25 cellular contexts compared by ENCODE assay signal in the genomic region with DNA sequence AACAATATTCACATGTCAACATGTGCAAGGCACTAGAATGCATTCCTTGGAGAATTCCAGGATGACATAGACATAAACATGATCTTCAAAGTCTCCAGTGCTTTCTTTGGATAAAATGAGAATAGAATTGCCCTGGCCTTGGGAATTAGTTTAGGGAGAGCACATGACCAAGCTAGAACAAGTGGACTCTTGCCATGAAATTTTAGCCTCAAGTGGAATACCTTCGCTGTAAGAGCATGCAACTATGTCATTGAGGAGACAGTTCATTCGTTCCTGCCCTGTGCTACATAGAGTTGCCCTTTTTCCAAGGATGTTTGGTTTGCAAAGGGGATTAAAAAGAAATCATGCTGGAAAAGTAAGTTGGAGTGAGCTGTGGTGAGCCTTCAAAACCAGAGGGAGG.
"Had no signal": no experiment of that assay in that cellular context is flagged by ENCODE, and none has a peak within 500 bp of the region (broad histone marks: within the 10 kb centered on the region; RNA-seq: fewer than 3 reads in every experiment).

No MANE protein-coding gene starts in this region.

- H3K36me3 Mint-ChIP-seq: activated naive CD8-positive, alpha-beta T cell treated with anti-CD3 and anti-CD28 coated beads, Interleukin-2, amount 10 ng/mL, durations not matched to agents 7 days and 5 days had no signal

- H3K9me3 ChIP-seq: thoracic aorta had no signal

- DNase-seq: activated CD4-positive, alpha-beta T cell treated with anti-CD3 and anti-CD28 coated beads, Interleukin-2, amount 10 ng/mL, durations not matched to agents 24 days and 14 days; activated CD4-positive, CD25-positive, alpha-beta regulatory T cell; activated CD8-positive, alpha-beta T cell treated with anti-CD3 and anti-CD28 coated beads for 36 hours; activated naive CD4-positive, alpha-beta T cell; activated naive CD8-positive, alpha-beta T cell treated with anti-CD3 and anti-CD28 coated beads, Interleukin-2, amount 10 ng/mL, durations not matched to agents 7 days and 5 days; activated T-cell treated with anti-CD3 and anti-CD28 coated beads, Interleukin-2, amount 50 U/mL, for 1 hour; aorta; cerebellar nuclear complex; cortex of kidney; effector CD4-positive, alpha-beta T cell; glutamatergic neuron; naive B cell; right cardiac atrium; small intestine; stimulated activated CD4-positive, alpha-beta T cell treated with anti-CD3 and anti-CD28 coated beads, Interleukin-15, amount 100 ng/mL, for 24 hours; stimulated activated CD4-positive, alpha-beta T cell treated with anti-CD3 and anti-CD28 coated beads, Interleukin-4, amount 100 ng/mL, for 1 hour; T-helper 1 cell; T-helper 9 cell had no signal

- H3K9me3 Mint-ChIP-seq: activated CD4-positive, alpha-beta T cell treated with anti-CD3 and anti-CD28 coated beads, Interleukin-2, amount 10 ng/mL, durations not matched to agents 24 days and 14 days; activated CD8-positive, alpha-beta T cell treated with anti-CD3 and anti-CD28 coated beads for 36 hours; activated naive CD8-positive, alpha-beta T cell treated with anti-CD3 and anti-CD28 coated beads, Interleukin-2, amount 10 ng/mL, durations not matched to agents 7 days and 5 days; activated T-helper 17 cell treated with anti-CD3 and anti-CD28 coated beads, Interleukin-2, amount 50 U/mL, for 72 hours; memory B cell; naive B cell had no signal

- H3K27me3 Mint-ChIP-seq: activated T-helper 17 cell treated with anti-CD3 and anti-CD28 coated beads, Interleukin-2, amount 50 U/mL, for 72 hours; memory B cell; naive B cell; progenitor cell of endocrine pancreas had no signal

- H3K36me3 ChIP-seq: thoracic aorta had no signal

- ATAC-seq: activated CD8-positive, alpha-beta T cell treated with anti-CD3 and anti-CD28 coated beads for 36 hours; activated T-helper 17 cell treated with anti-CD3 and anti-CD28 coated beads, Interleukin-2, amount 50 U/mL, for 72 hours; foreskin keratinocyte; right cardiac atrium; SK-N-SH treated with all-trans-retinoic acid at 6 μM for 48 hours had no signal

- H3K27me3 ChIP-seq: foreskin keratinocyte had no signal

- H3K4me1 Mint-ChIP-seq: activated CD4-positive, alpha-beta T cell treated with anti-CD3 and anti-CD28 coated beads, Interleukin-2, amount 10 ng/mL, durations not matched to agents 24 days and 14 days; activated naive CD8-positive, alpha-beta T cell treated with anti-CD3 and anti-CD28 coated beads, Interleukin-2, amount 10 ng/mL, durations not matched to agents 7 days and 5 days; activated T-helper 17 cell treated with anti-CD3 and anti-CD28 coated beads, Interleukin-2, amount 50 U/mL, for 72 hours had no signal

- H3K4me3 ChIP-seq: thoracic aorta had no signal

- H3K27ac ChIP-seq: foreskin keratinocyte, thoracic aorta had no signal

- H3K4me3 Mint-ChIP-seq: activated CD4-positive, alpha-beta T cell treated with anti-CD3 and anti-CD28 coated beads, Interleukin-2, amount 10 ng/mL, durations not matched to agents 24 days and 14 days; activated CD8-positive, alpha-beta T cell treated with anti-CD3 and anti-CD28 coated beads for 36 hours; activated naive CD8-positive, alpha-beta T cell treated with anti-CD3 and anti-CD28 coated beads, Interleukin-2, amount 10 ng/mL, durations not matched to agents 7 days and 5 days; activated T-helper 17 cell treated with anti-CD3 and anti-CD28 coated beads, Interleukin-2, amount 50 U/mL, for 72 hours; memory B cell; naive B cell; neural crest cell had no signal

- H3K27ac Mint-ChIP-seq: activated CD4-positive, alpha-beta T cell treated with anti-CD3 and anti-CD28 coated beads, Interleukin-2, amount 10 ng/mL, durations not matched to agents 24 days and 14 days; activated CD8-positive, alpha-beta T cell treated with anti-CD3 and anti-CD28 coated beads for 36 hours; activated naive CD8-positive, alpha-beta T cell treated with anti-CD3 and anti-CD28 coated beads, Interleukin-2, amount 10 ng/mL, durations not matched to agents 7 days and 5 days; activated T-helper 17 cell treated with anti-CD3 and anti-CD28 coated beads, Interleukin-2, amount 50 U/mL, for 72 hours; memory B cell; progenitor cell of endocrine pancreas had no signal

- H3K4me1 ChIP-seq: foreskin keratinocyte had no signal
